ENCODE assay signal across 23 cellular contexts in genomic region chr7:122262246-122262645, GRCh38. TPM values are rescaled to one million over a fixed set of nuclear protein-coding genes. Genes with fewer than 3 reads are reported as not detected.
"Had no signal": no experiment of that assay in that cellular context is flagged by ENCODE, and none has a peak within 500 bp of the region (broad histone marks: within the 10 kb centered on the region; RNA-seq: fewer than 3 reads in every experiment).

No MANE protein-coding gene starts in this region.

- H3K27ac ChIP-seq: coronary artery, foreskin keratinocyte, lower lobe of right lung, thyroid gland had no signal

- H3K9me3 ChIP-seq: lower lobe of right lung, thyroid gland had no signal

- ATAC-seq: activated CD8-positive, alpha-beta T cell treated with anti-CD3 and anti-CD28 coated beads for 36 hours; activated naive CD8-positive, alpha-beta T cell treated with anti-CD3 and anti-CD28 coated beads, Interleukin-2, amount 50 U/mL, for 24 hours; foreskin keratinocyte; lower lobe of right lung had no signal

- H3K4me3 ChIP-seq: coronary artery, lower lobe of right lung, thyroid gland had no signal

- H3K4me1 ChIP-seq: foreskin keratinocyte, lower lobe of right lung, thyroid gland had no signal

- H3K27me3 ChIP-seq: foreskin keratinocyte, thyroid gland had no signal

- DNase-seq: activated CD4-positive, alpha-beta T cell treated with anti-CD3 and anti-CD28 coated beads, Interleukin-2, amount 10 ng/mL, durations not matched to agents 24 days and 14 days; activated CD8-positive, alpha-beta T cell treated with anti-CD3 and anti-CD28 coated beads for 36 hours; activated naive CD4-positive, alpha-beta T cell treated with anti-CD3 and anti-CD28 coated beads for 36 hours; activated naive CD8-positive, alpha-beta T cell treated with anti-CD3 and anti-CD28 coated beads, Interleukin-2, amount 50 U/mL, for 24 hours; activated T-cell treated with anti-CD3 and anti-CD28 coated beads, Interleukin-2, amount 50 U/mL, for 1 hour; anterior cingulate cortex; foreskin keratinocyte; hypothalamus; islet precursor cell; lower lobe of right lung; midbrain; nucleus accumbens; posterior cingulate gyrus; stimulated activated CD4-positive, alpha-beta T cell treated with anti-CD3 and anti-CD28 coated beads, Interleukin-2, amount 100 ng/mL, for 24 hours; stimulated activated naive CD4-positive, alpha-beta T cell treated with Interleukin-2 at 50 U/mL for 16 hours; T-helper 9 cell; thyroid gland had no signal

- H3K36me3 ChIP-seq: lower lobe of right lung, thyroid gland had no signal

RNA-seq across cellular contexts. Expression of gene FEZF1, which starts 42.3 kb away (rescaled TPM):
- total RNA-seq: activated CD4-positive, alpha-beta T cell treated with anti-CD3 and anti-CD28 coated beads, Interleukin-2, amount 10 ng/mL, durations not matched to agents 24 days and 14 days; activated CD8-positive, alpha-beta T cell treated with anti-CD3 and anti-CD28 coated beads for 36 hours; activated naive CD4-positive, alpha-beta T cell treated with anti-CD3 and anti-CD28 coated beads for 36 hours; activated T-helper 2 cell treated with anti-CD3 and anti-CD28 coated beads, Interferon-gamma antibody, Interleukin-2, Interleukin-4, amounts not matched to agents 10 μg/mL and 5 μg/mL and 100 μg/mL, durations not matched to agents 14 hours and 24 hours and 36 hours; epithelial cell of proximal tubule; fibroblast of lung; foreskin keratinocyte; lower lobe of right lung; subcutaneous adipose tissue; thyroid gland; urinary bladder had no signal
- polyA plus RNA-seq: fibroblast of lung, foreskin keratinocyte, urinary bladder had no signal
